ENCODE assay signal across 8 cellular contexts in the genomic region with DNA sequence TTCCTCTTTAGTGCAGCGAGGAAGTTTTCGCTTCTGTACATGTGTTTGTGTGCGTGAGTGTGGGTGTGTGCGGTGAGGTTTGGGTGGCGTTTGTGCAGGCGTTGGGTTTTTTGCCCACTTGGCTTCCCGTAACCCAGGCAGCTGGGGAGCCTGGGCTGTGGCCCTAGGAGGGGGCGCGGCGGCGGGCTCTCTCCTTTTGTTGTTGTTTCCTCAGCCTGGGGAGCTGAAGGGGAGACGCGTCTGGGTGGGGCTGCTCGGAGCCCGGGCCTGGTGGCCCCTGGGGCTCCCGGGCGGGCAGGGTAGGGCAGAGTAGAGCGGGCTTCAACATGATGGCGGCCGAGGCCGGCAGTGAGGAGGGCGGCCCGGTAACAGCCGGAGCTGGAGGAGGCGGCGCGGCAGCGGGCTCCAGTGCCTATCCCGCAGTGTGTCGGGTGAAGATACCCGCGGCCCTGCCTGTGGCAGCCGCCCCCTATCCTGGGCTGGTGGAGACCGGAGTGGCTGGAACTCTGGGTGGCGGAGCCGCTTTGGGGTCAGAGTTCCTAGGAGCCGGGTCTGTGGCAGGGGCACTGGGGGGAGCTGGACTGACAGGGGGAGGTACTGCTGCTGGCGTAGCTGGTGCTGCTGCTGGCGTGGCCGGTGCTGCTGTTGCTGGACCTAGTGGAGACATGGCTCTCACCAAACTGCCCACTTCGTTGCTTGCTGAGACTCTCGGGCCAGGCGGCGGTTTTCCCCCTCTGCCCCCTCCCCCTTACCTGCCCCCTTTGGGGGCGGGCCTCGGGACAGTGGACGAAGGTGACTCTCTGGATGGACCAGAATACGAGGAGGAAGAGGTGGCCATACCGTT. TPM values are rescaled to one million over a fixed set of nuclear protein-coding genes. Genes with fewer than 3 reads are reported as not detected.
DNase-seq lines count a peak whose midpoint lies in the region; ATAC-seq, FAIRE-seq and TF ChIP-seq lines count a peak whose summit lies in the region.

No MANE protein-coding gene starts in this region.

- peaks cover 31% of the 10 kb centered on the region for H3K4me1 Mint-ChIP-seq in central memory CD8-positive, alpha-beta T cell

- H3K27ac Mint-ChIP-seq in central memory CD8-positive, alpha-beta T cell (ENCODE audit: low read depth), result peak overlapping the region; percentile 97

- H3K9me3 Mint-ChIP-seq in central memory CD8-positive, alpha-beta T cell, result no peaks in the 10 kb centered on the region

- peak overlapping the region; percentile 72 for H3K4me3 ChIP-seq in MG63
- H3K4me3 ChIP-seq in keratinocyte (ENCODE audit: control insufficient read depth in 2 of 3, extremely low read depth in 1 of 3, insufficient read depth in 2 of 3, low read depth in 1 of 3, low read length in 3 of 3), result peak overlapping the region; percentile 88 to 97 (median 97)

- no peaks in the 10 kb centered on the region for H3K9me3 ChIP-seq in MG63
- no peaks in the 10 kb centered on the region for H3K9me3 ChIP-seq in keratinocyte (ENCODE audit: control insufficient read depth, low read depth, low read length)

- H3K79me2 ChIP-seq in keratinocyte (ENCODE audit: control insufficient read depth, insufficient read depth, low read length), result peaks cover 54% of the 10 kb centered on the region

- no peak for TF ChIP-seq CTCF in keratinocyte (optimal IDR thresholded peaks at IDR 0.05 in 1 of 3, IDR thresholded peaks at IDR 0.05 in 1 of 3, conservative IDR thresholded peaks at IDR 0.05 in 1 of 3; ENCODE audit: extremely low read depth in 1 of 3, insufficient read depth in 2 of 3, low read length in 3 of 3)

- peak overlapping the region; percentile 63 for H3K4me2 ChIP-seq in keratinocyte (ENCODE audit: control insufficient read depth, extremely low read depth, insufficient read depth, low read depth, low read length)

- H3K36me3 ChIP-seq in MG63 (peaks cover 16% of the 10 kb centered on the region), keratinocyte (ENCODE audit: control insufficient read depth in 2 of 2, extremely low read depth in 1 of 2, insufficient read depth in 2 of 2, low read length in 2 of 2) (peaks cover 0 to 4% of the 10 kb centered on the region in 2 experiments)

- peaks cover 16% of the 10 kb centered on the region for H3K36me3 Mint-ChIP-seq in central memory CD8-positive, alpha-beta T cell (ENCODE audit: insufficient read depth)

- dilution Hi-C loops in keratinocyte (cut with MboI; ENCODE audit: extremely low pct_ligation_motif_present, low sequenced_read_pairs), result no loop called here

- H2AFZ ChIP-seq in keratinocyte (ENCODE audit: control insufficient read depth, low read length), result peak overlapping the region; percentile 89

- ATAC-seq in GM18499 (IDR thresholded peaks at IDR 0.05; ENCODE audit: insufficient read depth, unreplicated experiment), result peak; percentile 31
- ATAC-seq in central memory CD8-positive, alpha-beta T cell (replicated peaks; ENCODE audit: extremely low read depth, poor library complexity, severe bottlenecking), result peak; percentile 69

- H3K9ac ChIP-seq in keratinocyte (ENCODE audit: control insufficient read depth, extremely low read depth, insufficient read depth, low read length), result peak overlapping the region; percentile 89

- peaks cover 6% of the 10 kb centered on the region for H3K4me1 ChIP-seq in keratinocyte (ENCODE audit: control insufficient read depth, extremely low read depth, insufficient read depth, low read length)

- peak; percentile 47 for DNase-seq in HCEC 1CT
- peak; percentile 81 for DNase-seq in MG63
- DNase-seq in activated CD4-positive, CD25-positive, alpha-beta regulatory T cell treated with anti-CD3 and anti-CD28 coated beads, Interleukin-2, amount 50 U/mL, for 16 hours (ENCODE audit: low read depth, low spot score), result peak; percentile 18
- peak; percentile 55 to 66 for DNase-seq in central memory CD8-positive, alpha-beta T cell (ENCODE audit: low spot score in 2 of 2)
- no peak for DNase-seq in keratinocyte (ENCODE audit: low read depth, low spot score)
- DNase-seq in stimulated activated CD4-positive, alpha-beta T cell treated with anti-CD3 and anti-CD28 coated beads, Interleukin-12 subunit alpha, Interleukin-12 subunit beta, amount 100 ng/mL, for 4 hours, result peak; percentile 66
- no peak for DNase-seq in NAMALWA (ENCODE audit: low spot score)

- no peaks in the 10 kb centered on the region for H3K27me3 Mint-ChIP-seq in central memory CD8-positive, alpha-beta T cell

- H4K20me1 ChIP-seq in keratinocyte (ENCODE audit: control insufficient read depth, extremely low read depth, insufficient read depth, low read length), result no peaks in the 10 kb centered on the region

- H3K4me3 Mint-ChIP-seq in central memory CD8-positive, alpha-beta T cell, result peak overlapping the region; percentile 99

- H3K27me3 ChIP-seq in MG63, result no peaks in the 10 kb centered on the region
- no peaks in the 10 kb centered on the region for H3K27me3 ChIP-seq in keratinocyte (ENCODE audit: control insufficient read depth, extremely low read depth, insufficient read depth, low read length)

- no peaks in the 10 kb centered on the region for H3K9me1 ChIP-seq in keratinocyte (ENCODE audit: control insufficient read depth, extremely low read depth, insufficient read depth, low read length)

- H3K27ac ChIP-seq in keratinocyte (ENCODE audit: control insufficient read depth, insufficient read depth, low read length), result peak overlapping the region; percentile 81

- no peak for FAIRE-seq in keratinocyte (lab: Jason Lieb, UNC)

RNA-seq across cellular contexts. Expression of gene RASA1, which starts 0.7 kb away (rescaled TPM):
- 11.0 and 16.4 TPM in 2 replicates for total RNA-seq in MG63 (2014; rRNA removed; shearing (Covaris generic); ENCODE audit: low replicate concordance)
- polyA plus RNA-seq in keratinocyte, result 41.4 to 57.9 TPM (median 42.4 TPM) in 3 replicates
- 41.6 TPM for polyA plus RNA-seq in keratinocyte (2011; ENCODE audit: low read depth)
- 26.9 and 58.3 TPM in 2 replicates for polyA plus RNA-seq in keratinocyte (2011; cell fraction: cytosol; rRNA removed)
- 75.1 and 88.5 TPM in 2 replicates for polyA plus RNA-seq in keratinocyte (2011; cell fraction: nucleus; rRNA removed)
- polyA plus RNA-seq in keratinocyte (2012; ENCODE audit: low replicate concordance), result 24.6 and 35.8 TPM in 2 replicates
- polyA minus RNA-seq in keratinocyte, result 12.8 to 50.5 TPM (median 31.5 TPM) in 3 replicates
- polyA minus RNA-seq in keratinocyte (2011; cell fraction: cytosol; rRNA and poly(A)+ RNA removed), result 16.5 TPM
- 41.0 and 73.3 TPM in 2 replicates for polyA minus RNA-seq in keratinocyte (2011; cell fraction: nucleus; rRNA and poly(A)+ RNA removed)

Comparison
In these comparisons a context has a peak if more than half of its experiments do, and no peak if none do; other contexts are left out.
1. DNase-seq: peak in HCEC 1CT (single experiment), MG63 (single experiment), activated CD4-positive, CD25-positive, alpha-beta regulatory T cell treated with anti-CD3 and anti-CD28 coated beads, Interleukin-2, amount 50 U/mL, for 16 hours (single experiment), central memory CD8-positive, alpha-beta T cell (2 of 2) and stimulated activated CD4-positive, alpha-beta T cell treated with anti-CD3 and anti-CD28 coated beads, Interleukin-12 subunit alpha, Interleukin-12 subunit beta, amount 100 ng/mL, for 4 hours (single experiment); none in keratinocyte (single experiment) and NAMALWA (single experiment).